27 cellular contexts compared by ENCODE assay signal in genomic region chrX:88881536-88881935, GRCh38.
"Had no signal": no experiment of that assay in that cellular context is flagged by ENCODE, and none has a peak within 500 bp of the region (broad histone marks: within the 10 kb centered on the region; RNA-seq: fewer than 3 reads in every experiment).

No MANE protein-coding gene starts in this region.

- FAIRE-seq: endometrium, endothelial cell of umbilical vein had no signal

- ATAC-seq: effector memory CD8-positive, alpha-beta T cell; esophagus mucosa; foreskin keratinocyte; gastrocnemius medialis; gastroesophageal sphincter; heart left ventricle; heart right ventricle had no signal

- H3K27me3 Mint-ChIP-seq: dendritic cell treated with granulocyte-macrophage colony-stimulating factor and Interleukin-4, amounts not matched to agents 40 ng/mL and 50 ng/mL, for 4 days; effector memory CD8-positive, alpha-beta T cell had no signal

- H3K9me3 ChIP-seq: colonic mucosa, esophagus squamous epithelium, gastrocnemius medialis, gastroesophageal sphincter had no signal

- H3K9me3 Mint-ChIP-seq: effector memory CD8-positive, alpha-beta T cell had no signal

- H3K36me3 ChIP-seq: colonic mucosa, esophagus muscularis mucosa, esophagus squamous epithelium, gastrocnemius medialis, gastroesophageal sphincter, heart left ventricle, heart right ventricle had no signal

- DNase-seq: colonic mucosa; cortex of kidney; dermis blood vessel endothelial cell; dorsolateral prefrontal cortex; effector CD4-positive, alpha-beta T cell; effector CD8-positive, alpha-beta T cell; effector memory CD4-positive, alpha-beta T cell; effector memory CD8-positive, alpha-beta T cell; endodermal cell; erythroblast; esophagus squamous epithelium; foreskin fibroblast; foreskin keratinocyte; foreskin melanocyte; gastrocnemius medialis; glutamatergic neuron; head of caudate nucleus; heart left ventricle; heart right ventricle had no signal

- H3K4me3 Mint-ChIP-seq: dendritic cell treated with granulocyte-macrophage colony-stimulating factor and Interleukin-4, amounts not matched to agents 40 ng/mL and 50 ng/mL, for 4 days; effector memory CD8-positive, alpha-beta T cell; endodermal cell had no signal

- H3K27ac ChIP-seq: colonic mucosa, coronary artery, dorsolateral prefrontal cortex, epithelial cell of prostate, esophagus muscularis mucosa, esophagus squamous epithelium, foreskin keratinocyte, gastrocnemius medialis, gastroesophageal sphincter, heart left ventricle, heart right ventricle had no signal

- H3K4me3 ChIP-seq: colonic mucosa, coronary artery, dorsolateral prefrontal cortex, esophagus muscularis mucosa, esophagus squamous epithelium, gastrocnemius medialis, gastroesophageal sphincter, heart left ventricle, heart right ventricle had no signal

- H3K27ac Mint-ChIP-seq: dendritic cell treated with granulocyte-macrophage colony-stimulating factor and Interleukin-4, amounts not matched to agents 40 ng/mL and 50 ng/mL, for 4 days; effector memory CD8-positive, alpha-beta T cell; endodermal cell had no signal

- H3K4me1 ChIP-seq: colonic mucosa, esophagus muscularis mucosa, esophagus squamous epithelium, foreskin keratinocyte, gastrocnemius medialis, gastroesophageal sphincter, heart left ventricle, heart right ventricle had no signal

- H3K27me3 ChIP-seq: colonic mucosa, esophagus muscularis mucosa, esophagus squamous epithelium, foreskin keratinocyte, gastrocnemius medialis, gastroesophageal sphincter, heart left ventricle, heart right ventricle had no signal
